In the genomic region with DNA sequence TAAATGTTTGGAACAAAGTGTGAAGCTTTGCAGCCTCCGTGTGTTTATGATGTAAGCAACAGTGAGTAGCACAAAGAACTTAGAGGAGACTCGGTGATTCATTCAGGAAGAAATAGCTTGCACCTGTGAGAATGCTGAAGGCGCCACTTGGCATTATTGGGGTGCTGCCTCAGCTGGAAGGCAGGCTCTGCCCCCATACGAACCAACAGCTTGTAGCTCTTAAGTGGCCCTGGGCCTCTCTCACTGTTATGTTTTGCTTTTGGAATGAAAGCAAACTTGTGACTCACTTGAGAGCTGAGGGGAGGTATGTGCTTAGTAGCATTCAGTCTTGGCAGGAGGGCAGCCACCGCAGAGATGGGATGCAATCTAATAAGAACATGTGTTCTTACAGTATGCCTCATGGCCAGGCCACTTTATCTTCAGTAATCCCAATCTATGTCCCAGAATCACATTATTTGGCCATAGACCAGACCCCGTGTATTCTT, we compare ENCODE assay signal across 11 cellular contexts.
A peak's percentile ranks its signal among the peaks of the same experiment; 100 is the strongest.
DNase-seq lines count a peak whose midpoint lies in the region; ATAC-seq and TF ChIP-seq lines count a peak whose summit lies in the region.
"Had no signal": no experiment of that assay in that cellular context is flagged by ENCODE, and none has a peak within 500 bp of the region (broad histone marks: within the 10 kb centered on the region; RNA-seq: fewer than 3 reads in every experiment).

No MANE protein-coding gene starts in this region.

- intact Hi-C loops in activated T-helper 2 cell treated with anti-CD3 and anti-CD28 coated beads, Interferon-gamma antibody, Interleukin-2, Interleukin-4, amounts not matched to agents 10 μg/mL and 5 μg/mL and 100 μg/mL, durations not matched to agents 14 hours and 24 hours and 36 hours (cut with micrococcal nuclease), result loop anchor here (5.0 kb wide), 2 partner anchors 365 to 590 kb away; no protein-coding TSS in a partner anchor

- DNase-seq in DMS 273 treated with DMSO at 0.1 percent for 48 hours (lab: John Stamatoyannopoulos, UW) (peak; percentile 23), RWPE1 (ENCODE audit: low spot score) (peak; percentile 16), glomerular visceral epithelial cell (ENCODE audit: extremely low spot score) (peak; percentile 90), retinal pigment epithelial cell (ENCODE audit: low read depth) (peak; percentile 95), CD1c-positive myeloid dendritic cell (ENCODE audit: extremely low spot score) (no peak)
- DNase-seq in stimulated activated CD4-positive, alpha-beta T cell treated with anti-CD3 and anti-CD28 coated beads, Interleukin-15, amount 100 ng/mL, for 24 hours, result no peak
- DNase-seq in activated T-helper 2 cell treated with anti-CD3 and anti-CD28 coated beads, Interferon-gamma antibody, Interleukin-2, Interleukin-4, amounts not matched to agents 10 μg/mL and 5 μg/mL and 100 μg/mL, durations not matched to agents 14 hours and 24 hours and 36 hours (ENCODE audit: low spot score), result no peak
- DNase-seq: activated CD4-positive, alpha-beta T cell treated with anti-CD3 and anti-CD28 coated beads for 1 hour; NCI-H82 had no signal

- CTCF ChIA-PET in RWPE1 (lab: Yijun Ruan, JAX), result interaction anchor here (0.9 kb wide), 1 partner anchor 721 kb away, joined by 3 read pairs; no protein-coding TSS in a partner anchor

- POLR2A ChIA-PET in RWPE1 (lab: Yijun Ruan, JAX; ENCODE audit: low non-redundant PET), result no interaction called here

- H3K4me1 Mint-ChIP-seq in activated T-helper 2 cell treated with anti-CD3 and anti-CD28 coated beads, Interferon-gamma antibody, Interleukin-2, Interleukin-4, amounts not matched to agents 10 μg/mL and 5 μg/mL and 100 μg/mL, durations not matched to agents 14 hours and 24 hours and 36 hours (ENCODE audit: low read depth), result no peaks in the 10 kb centered on the region

- no peak for TF ChIP-seq CTCF in RWPE1 (conservative IDR thresholded peaks at IDR 0.05; ENCODE audit: low read depth)
- TF ChIP-seq CTCF in retinal pigment epithelial cell (conservative IDR thresholded peaks at IDR 0.05; ENCODE audit: low read depth, low read length), result no peak

- no peaks in the 10 kb centered on the region for H3K9me3 Mint-ChIP-seq in activated T-helper 2 cell treated with anti-CD3 and anti-CD28 coated beads, Interferon-gamma antibody, Interleukin-2, Interleukin-4, amounts not matched to agents 10 μg/mL and 5 μg/mL and 100 μg/mL, durations not matched to agents 14 hours and 24 hours and 36 hours

- H3K27me3 Mint-ChIP-seq in activated T-helper 2 cell treated with anti-CD3 and anti-CD28 coated beads, Interferon-gamma antibody, Interleukin-2, Interleukin-4, amounts not matched to agents 10 μg/mL and 5 μg/mL and 100 μg/mL, durations not matched to agents 14 hours and 24 hours and 36 hours (ENCODE audit: low read depth), result no peaks in the 10 kb centered on the region

- no peak overlapping the region for H3K27ac Mint-ChIP-seq in activated T-helper 2 cell treated with anti-CD3 and anti-CD28 coated beads, Interferon-gamma antibody, Interleukin-2, Interleukin-4, amounts not matched to agents 10 μg/mL and 5 μg/mL and 100 μg/mL, durations not matched to agents 14 hours and 24 hours and 36 hours

- no peak for ATAC-seq in GM18868 (IDR thresholded peaks at IDR 0.05; ENCODE audit: unreplicated experiment)
- ATAC-seq: body of pancreas had no signal

- no peak overlapping the region for H3K4me3 ChIP-seq in retinal pigment epithelial cell (ENCODE audit: low read length)
- H3K4me3 ChIP-seq: body of pancreas had no signal

- H3K36me3 Mint-ChIP-seq in activated T-helper 2 cell treated with anti-CD3 and anti-CD28 coated beads, Interferon-gamma antibody, Interleukin-2, Interleukin-4, amounts not matched to agents 10 μg/mL and 5 μg/mL and 100 μg/mL, durations not matched to agents 14 hours and 24 hours and 36 hours (ENCODE audit: low read depth), result no peaks in the 10 kb centered on the region

- no peak overlapping the region for H3K27ac ChIP-seq in RWPE1
- H3K27ac ChIP-seq: body of pancreas had no signal

- no peak overlapping the region for H3K4me3 Mint-ChIP-seq in activated T-helper 2 cell treated with anti-CD3 and anti-CD28 coated beads, Interferon-gamma antibody, Interleukin-2, Interleukin-4, amounts not matched to agents 10 μg/mL and 5 μg/mL and 100 μg/mL, durations not matched to agents 14 hours and 24 hours and 36 hours (ENCODE audit: low read depth)

Comparison
In these comparisons a context has a peak if more than half of its experiments do, and no peak if none do; other contexts are left out.
1. DNase-seq: peak in DMS 273 treated with DMSO at 0.1 percent for 48 hours (single experiment), RWPE1 (single experiment), glomerular visceral epithelial cell (single experiment) and retinal pigment epithelial cell (single experiment); none in stimulated activated CD4-positive, alpha-beta T cell treated with anti-CD3 and anti-CD28 coated beads, Interleukin-15, amount 100 ng/mL, for 24 hours (single experiment), activated T-helper 2 cell treated with anti-CD3 and anti-CD28 coated beads, Interferon-gamma antibody, Interleukin-2, Interleukin-4, amounts not matched to agents 10 μg/mL and 5 μg/mL and 100 μg/mL, durations not matched to agents 14 hours and 24 hours and 36 hours (single experiment) and CD1c-positive myeloid dendritic cell (single experiment).